10 cellular contexts compared by ENCODE assay signal in genomic region chr13:20230913-20231838, GRCh38. TPM values are rescaled to one million over a fixed set of nuclear protein-coding genes. Genes with fewer than 3 reads are reported as not detected.
DNase-seq lines count a peak whose midpoint lies in the region; ATAC-seq and TF ChIP-seq lines count a peak whose summit lies in the region.
"Had no signal": no experiment of that assay in that cellular context is flagged by ENCODE, and none has a peak within 500 bp of the region (broad histone marks: within the 10 kb centered on the region; RNA-seq: fewer than 3 reads in every experiment).

No MANE protein-coding gene starts in this region.

- no peak for ATAC-seq in PC-3
- ATAC-seq in natural killer cell: peak in 2 of 3 donors; percentile 38 to 49
- no peak for ATAC-seq in GM18502 (IDR thresholded peaks at IDR 0.05; ENCODE audit: poor library complexity, unreplicated experiment)

- no peaks in the 10 kb centered on the region for H3K9me3 ChIP-seq in PC-3 (ENCODE audit: low read length)

- H3K27me3 Mint-ChIP-seq in natural killer cell (ENCODE audit: low read depth in 2 of 2): peaks cover 34 to 36% of the 10 kb centered on the region in 2 donors

- H3K9ac ChIP-seq in PC-3 (ENCODE audit: low read length): no peak overlapping the region

- no peaks in the 10 kb centered on the region for H3K9me2 ChIP-seq in PC-3 (replicated peaks; ENCODE audit: low read length)

- H3K27ac Mint-ChIP-seq in natural killer cell: no peak overlapping the region

- DNase-seq in AG20443 (ENCODE audit: low spot score) (peak; percentile 18), PC-3 (no peak), natural killer cell (no peak), NCI-H2196 treated with DMSO at 0.1 percent for 48 hours (lab: John Stamatoyannopoulos, UW; ENCODE audit: unreplicated experiment) (no peak), AML-193 (lab: John Stamatoyannopoulos, UW) (no peak), NCI-H146 treated with DMSO at 0.1 percent for 48 hours (lab: John Stamatoyannopoulos, UW; ENCODE audit: unreplicated experiment) (no peak)
- DNase-seq: NCI-H1092 treated with DMSO at 0.1 percent for 48 hours had no signal

- H3K4me2 ChIP-seq in PC-3 (ENCODE audit: low read length): peak overlapping the region; percentile 70

- no peaks in the 10 kb centered on the region for H3K4me1 ChIP-seq in PC-3 (ENCODE audit: insufficient read depth, low read length)

- peak overlapping the region; percentile 70 for H3K4me3 Mint-ChIP-seq in natural killer cell

- H3K36me3 ChIP-seq in PC-3 (ENCODE audit: low read depth, low read length): no peaks in the 10 kb centered on the region

- no peak for TF ChIP-seq CTCF in PC-3 (conservative IDR thresholded peaks at IDR 0.05; ENCODE audit: low read depth, low read length)
- TF ChIP-seq CTCF in natural killer cell (IDR thresholded peaks at IDR 0.05): no peak

- H3K79me2 ChIP-seq in PC-3 (ENCODE audit: low read length): no peaks in the 10 kb centered on the region

- H4K20me1 ChIP-seq in PC-3 (ENCODE audit: low read length): no peaks in the 10 kb centered on the region

- CTCF ChIA-PET in PC-3 (lab: Charles Lee): no interaction called here

- peaks cover 23% of the 10 kb centered on the region for H3K27me3 ChIP-seq in PC-3 (ENCODE audit: low read length)

- intact Hi-C loops in PC-3 (cut with micrococcal nuclease) (no loop called here), natural killer cell (cut with micrococcal nuclease) (no loop called here)

- H3K4me3 ChIP-seq in PC-3 (ENCODE audit: low read length): peak overlapping the region; percentile 51; the same call in 1 of the 2 replicates

- H3K9me3 Mint-ChIP-seq in natural killer cell: no peaks in the 10 kb centered on the region

- H2AFZ ChIP-seq in PC-3 (ENCODE audit: low read length): peak overlapping the region; percentile 8; the same call in 1 of the 2 replicates

- H3K27ac ChIP-seq in PC-3 (ENCODE audit: low read length) (no peak overlapping the region), cingulate gyrus (ENCODE audit: low read depth, low read length) (peak overlapping the region; percentile 63)

- H3K4me1 Mint-ChIP-seq in natural killer cell: peaks cover 0 to 6% of the 10 kb centered on the region in 2 donors

- POLR2A ChIA-PET in PC-3 (lab: Charles Lee; ENCODE audit: unreplicated experiment): no interaction called here

- H3F3A ChIP-seq in PC-3 (ENCODE audit: low read length, unreplicated experiment): no peaks in the 10 kb centered on the region

- H3K36me3 Mint-ChIP-seq in natural killer cell: no peaks in the 10 kb centered on the region

- BruUV-seq in PC-3 (replicated peaks; lab: Mats Ljungman, UMichigan): no TSS peak

RNA-seq across cellular contexts. Expression of gene GJB6, which starts 0.9 kb away (rescaled TPM):
- total RNA-seq in PC-3 (2014; rRNA removed) (0.52 and 0.84 TPM in 2 replicates), natural killer cell (1 to 10 TPM in 1 of 3 donors, under 1 TPM in 2; 0.23 to 1.3 (median 0.26) TPM)
- total RNA-seq: fibroblast of villous mesenchyme had no signal

RNA-seq across cellular contexts. Expression of gene GJB2, which starts 38.4 kb away (rescaled TPM):
- total RNA-seq in PC-3 (2014; rRNA removed) (46.5 and 53.0 TPM in 2 replicates), natural killer cell (under 1 TPM in 1 of 3 donors, not detected in 2; 0.40 TPM)
- total RNA-seq: fibroblast of villous mesenchyme had no signal

Comparison
In these comparisons a context has a peak if more than half of its experiments do, and no peak if none do; other contexts are left out.
1. ATAC-seq: peak in natural killer cell (2 of 3); none in PC-3 (single experiment) and GM18502 (single experiment).
2. RNA of gene GJB2, which starts 38.4 kb away (total RNA-seq): 46.5 to 53.0 TPM in PC-3; 0.40 TPM in natural killer cell; every median in the first group is over 10 times any median in the second.